Comparison of ENCODE assay signal across 14 cellular contexts in the genomic region with DNA sequence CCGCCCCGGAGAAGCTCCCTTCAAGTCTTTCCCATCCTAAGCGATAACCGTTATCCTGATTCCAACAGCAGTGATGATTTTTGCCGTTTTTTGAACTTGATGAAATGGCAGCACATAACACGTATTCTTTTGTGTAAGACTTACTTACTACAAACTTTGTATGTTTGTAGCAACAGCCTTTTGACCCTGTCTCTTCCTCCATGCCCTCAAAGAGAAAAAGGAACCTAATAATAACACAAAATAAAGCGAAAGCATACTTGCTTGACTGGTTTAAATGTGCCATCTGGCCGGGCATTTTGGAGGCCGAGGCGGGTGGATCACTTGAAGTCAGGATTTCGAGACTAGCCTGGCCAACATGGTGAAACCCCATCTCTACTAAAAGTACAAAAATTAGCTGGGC. TPM values are rescaled to one million over a fixed set of nuclear protein-coding genes. Genes with fewer than 3 reads are reported as not detected.
DNase-seq lines count a peak whose midpoint lies in the region; ATAC-seq and TF ChIP-seq lines count a peak whose summit lies in the region.
"Had no signal": no experiment of that assay in that cellular context is flagged by ENCODE, and none has a peak within 500 bp of the region (broad histone marks: within the 10 kb centered on the region; RNA-seq: fewer than 3 reads in every experiment).

No MANE protein-coding gene starts in this region.

- no peak overlapping the region for H3K4me3 Mint-ChIP-seq in activated T-helper 1 cell treated with anti-CD3 and anti-CD28 coated beads, Interleukin-12 subunit alpha, Interleukin-12 subunit beta, Interleukin-2, Interleukin-4 antibody, amounts not matched to agents 30 ng/mL and 10 ng/mL and 1 ng/mL, durations not matched to agents 14 hours and 24 hours and 36 hours
- H3K4me3 Mint-ChIP-seq: neural crest cell had no signal

- H3K27ac Mint-ChIP-seq in activated T-helper 1 cell treated with anti-CD3 and anti-CD28 coated beads, Interleukin-12 subunit alpha, Interleukin-12 subunit beta, Interleukin-2, Interleukin-4 antibody, amounts not matched to agents 30 ng/mL and 10 ng/mL and 1 ng/mL, durations not matched to agents 14 hours and 24 hours and 36 hours = no peak overlapping the region

- DNase-seq in NOMO-1 treated with DMSO at 0.1 percent for 48 hours (lab: John Stamatoyannopoulos, UW; ENCODE audit: unreplicated experiment) (peak; percentile 63), DMS53 treated with DMSO at 0.1 percent for 48 hours (lab: John Stamatoyannopoulos, UW; ENCODE audit: unreplicated experiment) (no peak), left lung (no peak), NCI-H2171 (lab: John Stamatoyannopoulos, UW) (no peak)
- no peak for DNase-seq in activated T-helper 1 cell treated with anti-CD3 and anti-CD28 coated beads, Interleukin-12 subunit alpha, Interleukin-12 subunit beta, Interleukin-2, Interleukin-4 antibody, amounts not matched to agents 30 ng/mL and 10 ng/mL and 1 ng/mL, durations not matched to agents 14 hours and 24 hours and 36 hours (ENCODE audit: low spot score)
- DNase-seq: glutamatergic neuron, left colon, small intestine had no signal

- ATAC-seq in GM19043 (IDR thresholded peaks at IDR 0.05; ENCODE audit: low read depth, unreplicated experiment) (peak; percentile 20), HG02981 (IDR thresholded peaks at IDR 0.05; ENCODE audit: unreplicated experiment) (peak; percentile 33), left lung (no peak)

- intact Hi-C loops in activated T-helper 1 cell treated with anti-CD3 and anti-CD28 coated beads, Interleukin-12 subunit alpha, Interleukin-12 subunit beta, Interleukin-2, Interleukin-4 antibody, amounts not matched to agents 30 ng/mL and 10 ng/mL and 1 ng/mL, durations not matched to agents 14 hours and 24 hours and 36 hours (cut with micrococcal nuclease) = no loop called here
- intact Hi-C loops in left lung (cut with DNase I) = no loop called here

- no peaks in the 10 kb centered on the region for H3K9me3 Mint-ChIP-seq in activated T-helper 1 cell treated with anti-CD3 and anti-CD28 coated beads, Interleukin-12 subunit alpha, Interleukin-12 subunit beta, Interleukin-2, Interleukin-4 antibody, amounts not matched to agents 30 ng/mL and 10 ng/mL and 1 ng/mL, durations not matched to agents 14 hours and 24 hours and 36 hours
- H3K9me3 Mint-ChIP-seq: neural crest cell had no signal

- no peak for TF ChIP-seq CTCF in left lung (IDR thresholded peaks at IDR 0.05)

- H3K9me3 ChIP-seq in BLaER1 (no peaks in the 10 kb centered on the region), left lung (no peaks in the 10 kb centered on the region)
- H3K9me3 ChIP-seq: ascending aorta, vagina had no signal

- peak overlapping the region; percentile 84 for H3K4me2 ChIP-seq in BLaER1

- H3K27ac ChIP-seq in BLaER1 (peak overlapping the region; percentile 22; the same call in 1 of the 2 replicates), left lung (peak overlapping the region in 1 of 2 donors; percentile 60)
- H3K27ac ChIP-seq: ascending aorta, vagina had no signal

- no peak overlapping the region; the same call in 1 of the 2 replicates for H3K9ac ChIP-seq in BLaER1

- peaks cover 6% of the 10 kb centered on the region for H3K27me3 Mint-ChIP-seq in activated T-helper 1 cell treated with anti-CD3 and anti-CD28 coated beads, Interleukin-12 subunit alpha, Interleukin-12 subunit beta, Interleukin-2, Interleukin-4 antibody, amounts not matched to agents 30 ng/mL and 10 ng/mL and 1 ng/mL, durations not matched to agents 14 hours and 24 hours and 36 hours (ENCODE audit: insufficient read depth)

- H3K36me3 ChIP-seq in BLaER1 (no peaks in the 10 kb centered on the region), left lung (no peaks in the 10 kb centered on the region)
- H3K36me3 ChIP-seq: ascending aorta, vagina had no signal

- H4K20me1 ChIP-seq in BLaER1 = no peaks in the 10 kb centered on the region

- no peaks in the 10 kb centered on the region for H3K27me3 ChIP-seq in BLaER1
- no peaks in the 10 kb centered on the region for H3K27me3 ChIP-seq in left lung
- H3K27me3 ChIP-seq: ascending aorta, vagina had no signal

- no peak overlapping the region for H3K4me3 ChIP-seq in BLaER1
- no peak overlapping the region for H3K4me3 ChIP-seq in left lung
- H3K4me3 ChIP-seq: ascending aorta, vagina had no signal

- H3K4me1 Mint-ChIP-seq in activated T-helper 1 cell treated with anti-CD3 and anti-CD28 coated beads, Interleukin-12 subunit alpha, Interleukin-12 subunit beta, Interleukin-2, Interleukin-4 antibody, amounts not matched to agents 30 ng/mL and 10 ng/mL and 1 ng/mL, durations not matched to agents 14 hours and 24 hours and 36 hours (ENCODE audit: low read depth) = peaks cover 16% of the 10 kb centered on the region
- H3K4me1 Mint-ChIP-seq: neural crest cell had no signal

- H3K4me1 ChIP-seq in BLaER1 (peaks cover 37% of the 10 kb centered on the region), left lung (peaks cover 0 to 65% of the 10 kb centered on the region in 2 donors)
- H3K4me1 ChIP-seq: ascending aorta, vagina had no signal

- no peaks in the 10 kb centered on the region for H3K36me3 Mint-ChIP-seq in activated T-helper 1 cell treated with anti-CD3 and anti-CD28 coated beads, Interleukin-12 subunit alpha, Interleukin-12 subunit beta, Interleukin-2, Interleukin-4 antibody, amounts not matched to agents 30 ng/mL and 10 ng/mL and 1 ng/mL, durations not matched to agents 14 hours and 24 hours and 36 hours (ENCODE audit: low read depth)

RNA-seq across cellular contexts. Expression of gene SLC9A8, which starts 26.4 kb away (rescaled TPM):
- total RNA-seq in activated T-helper 1 cell treated with anti-CD3 and anti-CD28 coated beads, Interleukin-12 subunit alpha, Interleukin-12 subunit beta, Interleukin-2, Interleukin-4 antibody, amounts not matched to agents 30 ng/mL and 10 ng/mL and 1 ng/mL, durations not matched to agents 14 hours and 24 hours and 36 hours = 16.2 and 20.8 TPM in 2 replicates
- total RNA-seq in left lung = 10 to 100 TPM in 1 of 2 donors, 1 to 10 TPM in 1; 8.4 to 16.7 TPM
